1 cellular context compared by ENCODE assay signal in genomic region chr1:17207046-17207445, GRCh38.
TF ChIP-seq lines count a peak whose summit lies in the region.

No MANE protein-coding gene starts in this region.

TF ChIP-seq in GM23338, 12 proteins besides CTCF, POLR2A, EP300 and RAD21 (continued from another document):
- TF ChIP-seq ZNF462 (CRISPR knock-in tag; IDR thresholded peaks at IDR 0.05) (no peak), ETS1 (IDR thresholded peaks at IDR 0.05) (no peak)
